1 cellular context compared by ENCODE assay signal in the genomic region with DNA sequence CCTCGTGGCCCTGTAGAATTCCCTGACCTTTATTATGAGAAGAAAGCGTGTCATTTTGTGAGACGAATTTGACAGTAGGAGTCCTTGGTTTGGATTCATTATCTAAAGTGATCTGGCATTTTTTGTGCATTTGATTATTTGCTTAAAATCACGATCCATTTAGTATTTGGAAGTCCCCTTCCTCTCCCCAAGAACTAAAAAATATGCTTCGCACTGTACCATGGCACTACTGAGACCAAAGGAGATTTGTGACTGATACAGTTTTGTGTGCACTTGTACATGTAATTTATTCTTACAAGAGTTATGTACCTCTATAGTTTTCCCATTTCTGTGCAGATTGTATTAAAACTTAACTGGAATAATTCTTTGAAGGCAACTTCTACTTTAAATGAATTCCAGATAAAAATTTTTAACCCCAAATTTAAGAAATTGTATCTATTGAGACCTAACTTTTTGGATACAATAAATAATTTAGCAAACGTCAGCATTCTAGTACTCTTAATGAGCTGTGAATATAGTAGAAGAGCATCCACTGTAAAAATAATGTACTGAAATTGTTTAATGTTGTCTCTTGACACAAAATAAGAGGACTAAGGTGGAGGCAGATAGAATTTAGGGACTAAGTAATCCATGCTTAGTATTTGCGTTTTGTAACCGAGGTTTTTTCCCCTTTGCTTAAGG.
TF ChIP-seq lines count a peak whose summit lies in the region.

No MANE protein-coding gene starts in this region.

TF ChIP-seq in HepG2, 621 proteins besides CTCF, POLR2A, EP300 and RAD21:
- TF ChIP-seq ZBTB20 (CRISPR knock-in tag; IDR thresholded peaks at IDR 0.05; ENCODE audit: borderline replicate concordance, low read depth) (no peak), ZHX1 (CRISPR knock-in tag; IDR thresholded peaks at IDR 0.05; ENCODE audit: low read depth) (no peak), ZNF441 (CRISPR knock-in tag; IDR thresholded peaks at IDR 0.05; ENCODE audit: borderline replicate concordance) (no peak), MAFK (conservative IDR thresholded peaks at IDR 0.05 in 1 of 2, IDR thresholded peaks at IDR 0.05 in 1 of 2; ENCODE audit: low read length in 2 of 2) (peak; percentile 94 to 98), ASH2L (IDR thresholded peaks at IDR 0.05; ENCODE audit: insufficient read length, low read depth, low read length) (peak; percentile 3), ZFYVE20 (CRISPR knock-in tag; IDR thresholded peaks at IDR 0.05; ENCODE audit: borderline replicate concordance, low read depth) (no peak), HNRNPLL (IDR thresholded peaks at IDR 0.05; ENCODE audit: low read depth, low read length, poor library complexity, severe bottlenecking) (no peak), PHF20 (CRISPR knock-in tag; IDR thresholded peaks at IDR 0.05) (no peak), KDM5A (IDR thresholded peaks at IDR 0.05; ENCODE audit: borderline replicate concordance, low read length) (peak; percentile 42; the same call in 1 of the 2 replicates), ZNF367 (CRISPR knock-in tag; IDR thresholded peaks at IDR 0.05; ENCODE audit: borderline replicate concordance) (no peak), MAFF (IDR thresholded peaks at IDR 0.05; ENCODE audit: low read depth, low read length) (peak; percentile 96)
- TF ChIP-seq, protein P1, sequence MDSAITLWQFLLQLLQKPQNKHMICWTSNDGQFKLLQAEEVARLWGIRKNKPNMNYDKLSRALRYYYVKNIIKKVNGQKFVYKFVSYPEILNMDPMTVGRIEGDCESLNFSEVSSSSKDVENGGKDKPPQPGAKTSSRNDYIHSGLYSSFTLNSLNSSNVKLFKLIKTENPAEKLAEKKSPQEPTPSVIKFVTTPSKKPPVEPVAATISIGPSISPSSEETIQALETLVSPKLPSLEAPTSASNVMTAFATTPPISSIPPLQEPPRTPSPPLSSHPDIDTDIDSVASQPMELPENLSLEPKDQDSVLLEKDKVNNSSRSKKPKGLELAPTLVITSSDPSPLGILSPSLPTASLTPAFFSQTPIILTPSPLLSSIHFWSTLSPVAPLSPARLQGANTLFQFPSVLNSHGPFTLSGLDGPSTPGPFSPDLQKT (CRISPR knock-in tag; IDR thresholded peaks at IDR 0.05; ENCODE audit: borderline replicate concordance) = no peak
